ENCODE assay signal across 8 cellular contexts in the genomic region with DNA sequence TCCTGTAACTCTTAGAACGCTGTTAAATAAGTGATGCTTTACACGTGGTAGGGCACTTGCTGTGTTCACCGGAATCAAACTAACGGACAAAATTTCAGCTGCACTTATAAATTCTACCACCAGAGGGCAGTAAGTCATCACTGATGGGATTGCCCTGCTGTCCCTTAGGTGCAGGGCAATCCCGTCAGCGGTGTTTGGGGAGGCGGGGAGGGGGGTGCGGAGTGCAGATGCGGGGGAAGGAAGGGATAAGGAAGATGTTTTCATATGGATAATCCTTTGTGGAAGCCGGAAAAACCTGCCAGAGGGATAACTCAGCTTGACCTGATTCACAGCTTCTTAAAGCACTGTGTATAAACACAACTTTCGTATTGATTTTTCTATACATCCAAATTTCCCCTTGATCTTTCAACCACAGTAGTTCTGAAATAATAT. TPM values are rescaled to one million over a fixed set of nuclear protein-coding genes. Genes with fewer than 3 reads are reported as not detected.
DNase-seq lines count a peak whose midpoint lies in the region; ATAC-seq, FAIRE-seq and TF ChIP-seq lines count a peak whose summit lies in the region.

No MANE protein-coding gene starts in this region.

- CTCF ChIA-PET in MCF 10A (lab: Yijun Ruan, JAX): interaction anchor here (0.6 to 6.7 kb wide), 35 partner anchors 8 to 499 kb away, joined by 3 to 77 read pairs (median 4); partner anchors contain the start of gene SMOC1

- no peaks in the 10 kb centered on the region for H3K27me3 Mint-ChIP-seq in MCF 10A (ENCODE audit: insufficient read depth, unreplicated experiment)
- peaks cover 0 to 2% (median 2%) of the 10 kb centered on the region in 3 donors for H3K27me3 Mint-ChIP-seq in immature natural killer cell (ENCODE audit: low read depth in 3 of 3)

- FAIRE-seq in TTC549 (lab: Jason Lieb, UNC): peak; percentile 50

- no peak for ATAC-seq in GM19395 (IDR thresholded peaks at IDR 0.05; ENCODE audit: unreplicated experiment)

- H3K27ac ChIP-seq in 22Rv1: no peak overlapping the region

- H3K36me3 Mint-ChIP-seq in MCF 10A (ENCODE audit: insufficient read depth, unreplicated experiment) (no peaks in the 10 kb centered on the region), immature natural killer cell (no peaks in the 10 kb centered on the region)

- H3K4me3 ChIP-seq in GM12875 (ENCODE audit: low read depth, low read length): no peak overlapping the region

- no TSS peak for BruUV-seq in MCF 10A (replicated peaks; lab: Mats Ljungman, UMichigan)

- no peaks in the 10 kb centered on the region for H3K4me1 Mint-ChIP-seq in MCF 10A (ENCODE audit: insufficient read depth, unreplicated experiment)
- peaks cover 0 to 5% of the 10 kb centered on the region in 2 donors for H3K4me1 Mint-ChIP-seq in immature natural killer cell

- intact Hi-C loops in MCF 10A (cut with micrococcal nuclease): loop anchor here (1.0 to 10.0 kb wide), 7 partner anchors 59 to 754 kb away; no protein-coding TSS in a partner anchor

- DNase-seq in NCI-H2081 (lab: John Stamatoyannopoulos, UW) (peak; percentile 82 to 85), MCF 10A (ENCODE audit: unreplicated experiment) (peak; percentile 74), immature natural killer cell (peak; percentile 45 to 63 (median 59))
- DNase-seq in stimulated activated CD4-positive, alpha-beta T cell treated with anti-CD3 and anti-CD28 coated beads, Interleukin-12 subunit alpha, Interleukin-12 subunit beta, amount 100 ng/mL, for 48 hours (ENCODE audit: low read depth in 2 of 3, low spot score in 1 of 3): peak; percentile 13 to 95 (median 29)

- TF ChIP-seq CTCF in 22Rv1 (IDR thresholded peaks at IDR 0.05): peak; percentile 84
- peak; percentile 65 for TF ChIP-seq CTCF in GM12875 (IDR thresholded peaks at IDR 0.05; ENCODE audit: borderline replicate concordance, insufficient read depth, low read depth, low read length)
- TF ChIP-seq CTCF in MCF 10A (IDR thresholded peaks at IDR 0.05; ENCODE audit: unreplicated experiment): peak; percentile 82

- no peak overlapping the region for H3K27ac Mint-ChIP-seq in MCF 10A (ENCODE audit: low read depth, unreplicated experiment)
- H3K27ac Mint-ChIP-seq in immature natural killer cell: no peak overlapping the region

- H3K4me3 Mint-ChIP-seq in MCF 10A (ENCODE audit: unreplicated experiment): no peak overlapping the region
- H3K4me3 Mint-ChIP-seq in immature natural killer cell: no peak overlapping the region

- no peaks in the 10 kb centered on the region for H3K9me3 Mint-ChIP-seq in MCF 10A (ENCODE audit: unreplicated experiment)
- H3K9me3 Mint-ChIP-seq in immature natural killer cell: no peaks in the 10 kb centered on the region

- POLR2A ChIA-PET in MCF 10A (lab: Yijun Ruan, JAX): interaction anchor here (0.6 to 1.5 kb wide), 8 partner anchors 9 to 540 kb away, joined by 3 to 5 read pairs (median 4); partner anchors contain the start of gene COX16

RNA-seq across cellular contexts. Expression of gene SLC10A1, which starts 21.7 kb away (rescaled TPM):
- not detected in 2 replicates for total RNA-seq in MCF 10A (2022)
- under 1 TPM in 1 of 3 donors, not detected in 2; 0.09 TPM for polyA plus RNA-seq in immature natural killer cell

RNA-seq across cellular contexts. Expression of gene SRSF5, which starts 51.8 kb away (rescaled TPM):
- total RNA-seq in MCF 10A (2022): 281 and 316 TPM in 2 replicates
- 100 to 1,000 TPM; 635 to 806 (median 639) TPM for polyA plus RNA-seq in immature natural killer cell

Comparison
In these comparisons a context has a peak if more than half of its experiments do, and no peak if none do; other contexts are left out.
1. DNase-seq: peak in every context shown above with its lines; median percentile 84 in NCI-H2081; 74 in MCF 10A; 59 in immature natural killer cell; 29 in stimulated activated CD4-positive, alpha-beta T cell treated with anti-CD3 and anti-CD28 coated beads, Interleukin-12 subunit alpha, Interleukin-12 subunit beta, amount 100 ng/mL, for 48 hours.